In genomic region chr13:28138756-28139470, GRCh38 we compare ENCODE assay signal across 8 cellular contexts. TPM values are rescaled to one million over a fixed set of nuclear protein-coding genes. Genes with fewer than 3 reads are reported as not detected.
DNase-seq lines count a peak whose midpoint lies in the region; ATAC-seq and TF ChIP-seq lines count a peak whose summit lies in the region.

No MANE protein-coding gene starts in this region.

- H3K36me3 Mint-ChIP-seq in progenitor cell of endocrine pancreas (ENCODE audit: insufficient read depth), result peaks cover 2% of the 10 kb centered on the region

- H3K27ac ChIP-seq in left ventricle myocardium inferior (replicated peaks) (peak overlapping the region; percentile 99), upper lobe of left lung (peak overlapping the region; percentile 96 to 99 (median 99))

- WGBS in upper lobe of left lung, 2 donors, result 1 to 2% methylated on average over 11 to 23 of the region's 60 CpGs

- H3K4me3 Mint-ChIP-seq in progenitor cell of endocrine pancreas (ENCODE audit: low read depth), result peak overlapping the region; percentile 93

- DNase-seq in ELR (ENCODE audit: low read depth), result peak; percentile 88
- no peak for DNase-seq in LNCaP clone FGC (ENCODE audit: low read depth)
- DNase-seq in T-helper 1 cell, result peak; percentile 74 to 88 (median 80)
- DNase-seq in amniotic epithelial cell (ENCODE audit: low read depth), result peak; percentile 96
- peak; percentile 83 for DNase-seq in left ventricle myocardium inferior
- peak; percentile 67 for DNase-seq in progenitor cell of endocrine pancreas (ENCODE audit: low spot score, unreplicated experiment)
- DNase-seq in upper lobe of left lung, result peak; percentile 84 to 95

- intact Hi-C loops in left ventricle myocardium inferior (cut with micrococcal nuclease), result no loop called here

- H3K9me3 Mint-ChIP-seq in progenitor cell of endocrine pancreas (ENCODE audit: low read depth), result no peaks in the 10 kb centered on the region

- H3K4me1 ChIP-seq in left ventricle myocardium inferior, result peaks cover 59% of the 10 kb centered on the region
- peaks cover 17 to 47% (median 30%) of the 10 kb centered on the region in 4 donors for H3K4me1 ChIP-seq in upper lobe of left lung

- no peaks in the 10 kb centered on the region for H3K27me3 Mint-ChIP-seq in progenitor cell of endocrine pancreas

- peak overlapping the region; percentile 92 for H3K27ac Mint-ChIP-seq in progenitor cell of endocrine pancreas

- peaks cover 34% of the 10 kb centered on the region for H3K4me1 Mint-ChIP-seq in progenitor cell of endocrine pancreas (ENCODE audit: low read depth)

- H3K36me3 ChIP-seq in left ventricle myocardium inferior, result no peaks in the 10 kb centered on the region
- H3K36me3 ChIP-seq in upper lobe of left lung, result no peaks in the 10 kb centered on the region

- no peak for TF ChIP-seq EP300 in upper lobe of left lung (IDR thresholded peaks at IDR 0.05)

- ATAC-seq in GM21825 (IDR thresholded peaks at IDR 0.05; ENCODE audit: unreplicated experiment), result peak; percentile 42
- ATAC-seq in upper lobe of left lung (ENCODE audit: low FRiP score in 2 of 2), result peak; percentile 85 to 92

- H3K9me3 ChIP-seq in left ventricle myocardium inferior (replicated peaks) (no peaks in the 10 kb centered on the region), upper lobe of left lung (no peaks in the 10 kb centered on the region)

- H3K4me3 ChIP-seq in LNCaP clone FGC (ENCODE audit: low read depth, low read length) (peak overlapping the region; percentile 80), left ventricle myocardium inferior (peak overlapping the region; percentile 100), upper lobe of left lung (peak overlapping the region; percentile 85 to 100 (median 89))

- peak in 3 of 4 donors; percentile 5 to 88 (median 49) for TF ChIP-seq POLR2A in upper lobe of left lung (IDR thresholded peaks at IDR 0.05)

- TF ChIP-seq CTCF in LNCaP clone FGC (IDR thresholded peaks at IDR 0.05; ENCODE audit: control insufficient read depth, extremely low read depth, insufficient read depth), result no peak
- TF ChIP-seq CTCF in left ventricle myocardium inferior (IDR thresholded peaks at IDR 0.05; ENCODE audit: borderline replicate concordance), result no peak
- no peak for TF ChIP-seq CTCF in progenitor cell of endocrine pancreas (IDR thresholded peaks at IDR 0.05; ENCODE audit: unreplicated experiment)
- TF ChIP-seq CTCF in upper lobe of left lung (IDR thresholded peaks at IDR 0.05), result no peak

- H3K27me3 ChIP-seq in left ventricle myocardium inferior (ENCODE audit: low read depth), result no peaks in the 10 kb centered on the region
- H3K27me3 ChIP-seq in upper lobe of left lung, result no peaks in the 10 kb centered on the region

RNA-seq across cellular contexts. Expression of gene PAN3, which starts 0.6 kb away (rescaled TPM):
- 9.6 TPM for total RNA-seq in left ventricle myocardium inferior
- 55.9 and 59.0 TPM in 2 replicates for total RNA-seq in progenitor cell of endocrine pancreas
- total RNA-seq in upper lobe of left lung, result 10 to 100 TPM; 30.2 to 69.1 (median 34.1) TPM

RNA-seq across cellular contexts. Expression of gene FLT3, which starts 38.5 kb away (rescaled TPM):
- 0.05 TPM for total RNA-seq in left ventricle myocardium inferior
- 0.09 and 0.17 TPM in 2 replicates for total RNA-seq in progenitor cell of endocrine pancreas
- total RNA-seq in upper lobe of left lung, result 1 to 10 TPM in 5 of 6 donors, under 1 TPM in 1; 0.89 to 6.3 (median 1.6) TPM
